9 cellular contexts compared by ENCODE assay signal in the genomic region with DNA sequence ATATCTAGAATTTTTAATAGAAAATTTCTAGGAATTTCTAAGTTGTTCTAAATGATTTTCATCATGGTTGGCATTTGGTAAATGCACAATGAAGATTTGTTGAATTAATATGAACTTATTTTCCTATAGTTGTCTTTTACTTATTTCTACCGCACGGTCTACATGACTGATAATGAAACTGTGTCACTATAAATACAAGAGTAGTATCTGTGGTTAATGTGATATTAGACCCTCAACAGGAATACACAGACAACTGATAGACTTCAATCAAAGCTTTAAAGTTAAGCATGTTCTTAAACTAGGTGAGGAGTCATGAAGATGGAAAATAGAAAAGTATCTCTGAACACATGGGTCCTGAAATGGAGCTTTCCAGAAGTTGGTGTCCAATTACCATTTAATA.
"Had no signal": no experiment of that assay in that cellular context is flagged by ENCODE, and none has a peak within 500 bp of the region (broad histone marks: within the 10 kb centered on the region; RNA-seq: fewer than 3 reads in every experiment).

No MANE protein-coding gene starts in this region.

- H3K27ac Mint-ChIP-seq: GM23338, HFFc6 had no signal

- H3K4me1 ChIP-seq: HAP-1 had no signal

- H3K4me3 Mint-ChIP-seq: GM23338, HFFc6 had no signal

- H3K9me3 ChIP-seq: HAP-1 had no signal

- H3K4me3 ChIP-seq: GM23338, HAP-1, K562 had no signal

- H3K36me3 ChIP-seq: HAP-1 had no signal

- DNase-seq: H7, HFFc6, IMR-90, Kasumi-1, KG1 had no signal

- H3K9me3 Mint-ChIP-seq: GM23338, HFFc6 had no signal

- ATAC-seq: GM23338, HCT116, K562 had no signal
